In the genomic region with DNA sequence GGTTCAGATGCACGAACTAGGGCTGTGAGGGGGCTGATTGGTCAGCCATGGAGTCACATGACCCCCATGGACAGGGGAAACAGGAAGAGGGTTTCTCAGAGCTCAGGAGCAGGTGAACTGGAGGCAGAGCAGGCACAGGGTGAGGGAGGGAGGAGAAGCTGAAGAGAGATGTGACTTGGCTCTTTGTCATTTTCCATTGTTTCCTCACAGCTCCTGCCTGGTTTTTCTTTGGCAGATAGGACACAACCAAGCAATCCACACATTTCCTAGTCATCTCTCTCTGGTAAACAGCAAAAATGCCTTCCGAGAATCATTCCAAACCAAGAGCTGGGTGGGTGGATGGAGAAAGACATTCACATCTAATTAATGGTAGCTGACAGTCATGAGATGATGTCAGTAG, we compare ENCODE assay signal across 22 cellular contexts. TPM values are rescaled to one million over a fixed set of nuclear protein-coding genes. Genes with fewer than 3 reads are reported as not detected.
DNase-seq lines count a peak whose midpoint lies in the region; ATAC-seq and TF ChIP-seq lines count a peak whose summit lies in the region.
"Had no signal": no experiment of that assay in that cellular context is flagged by ENCODE, and none has a peak within 500 bp of the region (broad histone marks: within the 10 kb centered on the region; RNA-seq: fewer than 3 reads in every experiment).

No MANE protein-coding gene starts in this region.

- H3K27ac Mint-ChIP-seq in MCF 10A (ENCODE audit: low read depth, unreplicated experiment) (no peak overlapping the region), nephron progenitor cell (peak overlapping the region; percentile 62)
- H3K27ac Mint-ChIP-seq: H9 had no signal

- H3K27ac ChIP-seq in breast epithelium (peak overlapping the region; percentile 66 to 84), coronary artery (peak overlapping the region; percentile 84 to 90), aorta (ENCODE audit: low read depth in 1 of 2, low read length in 2 of 2) (peak overlapping the region; percentile 94 to 99)
- H3K27ac ChIP-seq: 22Rv1, PC-9, prostate gland, VCaP had no signal

- TF ChIP-seq CTCF in breast epithelium (IDR thresholded peaks at IDR 0.05) = no peak
- TF ChIP-seq CTCF in MCF 10A (IDR thresholded peaks at IDR 0.05; ENCODE audit: unreplicated experiment) = no peak
- TF ChIP-seq CTCF in coronary artery (IDR thresholded peaks at IDR 0.05) = no peak
- TF ChIP-seq CTCF in nephron progenitor cell (IDR thresholded peaks at IDR 0.05) = no peak

- intact Hi-C loops in breast epithelium (cut with DNase I; ENCODE audit: low total_unique reads) = no loop called here
- intact Hi-C loops in MCF 10A (cut with micrococcal nuclease) = no loop called here
- intact Hi-C loops in aorta (cut with DNase I) = loop anchor here (2.0 to 5.0 kb wide), 2 partner anchors 31 to 44 kb away; a partner anchor contains a TSS

- H3K27me3 ChIP-seq in breast epithelium = no peaks in the 10 kb centered on the region
- no peaks in the 10 kb centered on the region for H3K27me3 ChIP-seq in aorta (ENCODE audit: control insufficient read depth in 1 of 2, insufficient read depth in 2 of 2, low read length in 1 of 2)

- H3K4me3 ChIP-seq in breast epithelium (no peak overlapping the region), coronary artery (no peak overlapping the region), aorta (ENCODE audit: low read length in 2 of 2) (no peak overlapping the region)
- H3K4me3 ChIP-seq: PC-9, prostate gland had no signal

- CTCF ChIA-PET in MCF 10A (lab: Yijun Ruan, JAX) = interaction anchor here (0.7 to 1.7 kb wide), 3 partner anchors 13 to 149 kb away, joined by 3 to 7 read pairs (median 6); no protein-coding TSS in a partner anchor

- H3K9me3 ChIP-seq in breast epithelium (no peaks in the 10 kb centered on the region), aorta (ENCODE audit: control insufficient read depth, low read length) (no peaks in the 10 kb centered on the region)
- H3K9me3 ChIP-seq: prostate gland had no signal

- WGBS in aorta, 2 donors = 33 to 42% methylated on average over 2 of the region's 2 CpGs

- H3K27me3 Mint-ChIP-seq in MCF 10A (ENCODE audit: insufficient read depth, unreplicated experiment) (no peaks in the 10 kb centered on the region), nephron progenitor cell (ENCODE audit: low read depth, poor library complexity) (peaks cover 9% of the 10 kb centered on the region)

- H3K4me3 Mint-ChIP-seq in MCF 10A (ENCODE audit: unreplicated experiment) = no peak overlapping the region
- no peak overlapping the region for H3K4me3 Mint-ChIP-seq in nephron progenitor cell
- H3K4me3 Mint-ChIP-seq: H9 had no signal

- H3K36me3 Mint-ChIP-seq in MCF 10A (ENCODE audit: insufficient read depth, unreplicated experiment) (no peaks in the 10 kb centered on the region), nephron progenitor cell (ENCODE audit: low read depth) (no peaks in the 10 kb centered on the region)

- H3K4me1 Mint-ChIP-seq in MCF 10A (ENCODE audit: insufficient read depth, unreplicated experiment) (peaks cover 8% of the 10 kb centered on the region), nephron progenitor cell (peaks cover 11% of the 10 kb centered on the region)

- H3K4me1 ChIP-seq in breast epithelium (no peaks in the 10 kb centered on the region), aorta (ENCODE audit: control insufficient read depth in 1 of 2, insufficient read depth in 2 of 2, low read length in 2 of 2) (peaks cover 12 to 19% of the 10 kb centered on the region in 2 donors)
- H3K4me1 ChIP-seq: prostate gland had no signal

- H3K9me3 Mint-ChIP-seq in MCF 10A (ENCODE audit: unreplicated experiment) = no peaks in the 10 kb centered on the region
- no peaks in the 10 kb centered on the region for H3K9me3 Mint-ChIP-seq in nephron progenitor cell
- H3K9me3 Mint-ChIP-seq: H9 had no signal

- POLR2A ChIA-PET in MCF 10A (lab: Yijun Ruan, JAX) = no interaction called here

- BruUV-seq in MCF 10A (replicated peaks; lab: Mats Ljungman, UMichigan) = no TSS peak

- no peak for TF ChIP-seq POLR2A in breast epithelium (IDR thresholded peaks at IDR 0.05)

- DNase-seq in breast epithelium (ENCODE audit: low spot score in 2 of 2) (no peak), MCF 10A (ENCODE audit: unreplicated experiment) (no peak), coronary artery (ENCODE audit: low spot score) (no peak), nephron progenitor cell (no peak), aorta (no peak), amniotic stem cell (lab: John Stamatoyannopoulos, UW) (no peak)
- DNase-seq: activated gamma-delta T cell treated with Interleukin-2 at 50 U/mL for 16 hours; COR-L47; effector memory CD4-positive, alpha-beta T cell; H9; head of caudate nucleus; islet precursor cell; midbrain; NCI-H187; NCI-H524 treated with DMSO at 0.1 percent for 48 hours; PC-9; stimulated activated CD4-positive, alpha-beta T cell treated with anti-CD3 and anti-CD28 coated beads, Interleukin-2, amount 100 ng/mL, for 48 hours had no signal

- H3K36me3 ChIP-seq in breast epithelium (no peaks in the 10 kb centered on the region), aorta (ENCODE audit: control insufficient read depth in 1 of 2, insufficient read depth in 2 of 2, low read length in 1 of 2) (no peaks in the 10 kb centered on the region)
- H3K36me3 ChIP-seq: prostate gland had no signal

- ATAC-seq in aorta (ENCODE audit: low FRiP score) (no peak), HG03469 (IDR thresholded peaks at IDR 0.05; ENCODE audit: unreplicated experiment) (no peak), GM19023 (IDR thresholded peaks at IDR 0.05; ENCODE audit: unreplicated experiment) (no peak)

RNA-seq across cellular contexts. Expression of a gene that starts 43.4 kb away (rescaled TPM):
- total RNA-seq in breast epithelium (100 to 1,000 TPM in 2 of 3 donors, 10 to 100 TPM in 1; 53.0 to 228 (median 105) TPM), MCF 10A (2022) (0.63 and 0.83 TPM in 2 replicates), aorta (1,000 to 10,000 TPM in 1 of 2 donors, 100 to 1,000 TPM in 1; 192 to 1,289 TPM)
- polyA plus RNA-seq in aorta = 100 to 1,000 TPM; 347 to 416 TPM

Comparison
In these comparisons a context has a peak if more than half of its experiments do, and no peak if none do; other contexts are left out.
1. RNA of a gene that starts 43.4 kb away (total RNA-seq): 192 to 1,289 TPM in aorta and 53.0 to 228 TPM in breast epithelium; 0.63 to 0.83 TPM in MCF 10A; every median in the first group is over 10 times any median in the second.
2. intact Hi-C loops: an anchor here in aorta (2.0 to 5.0 kb wide); none called in breast epithelium and MCF 10A.
3. Peak in every context shown above with its lines, with median percentiles within 50 percentile points of each other: H3K27ac ChIP-seq.